Comparison of ENCODE assay signal across 20 cellular contexts in genomic region chr12:18429366-18429765, GRCh38.
"Had no signal": no experiment of that assay in that cellular context is flagged by ENCODE, and none has a peak within 500 bp of the region (broad histone marks: within the 10 kb centered on the region; RNA-seq: fewer than 3 reads in every experiment).

No MANE protein-coding gene starts in this region.

- H3K4me3 ChIP-seq: dorsolateral prefrontal cortex, gastrocnemius medialis, hepatocyte, prostate gland, sigmoid colon, skin epidermis, testis, tibial nerve had no signal

- H3K9me3 ChIP-seq: gastrocnemius medialis, prostate gland, sigmoid colon, testis, tibial nerve had no signal

- H3K4me1 ChIP-seq: gastrocnemius medialis, parathyroid adenoma, prostate gland, testis, tibial nerve had no signal

- H3K36me3 ChIP-seq: gastrocnemius medialis, prostate gland, sigmoid colon, tibial nerve had no signal

- H3K27me3 ChIP-seq: dorsolateral prefrontal cortex, gastrocnemius medialis, hepatocyte, sigmoid colon, testis, tibial nerve had no signal

- H3K27ac ChIP-seq: dorsolateral prefrontal cortex, gastrocnemius medialis, hepatocyte, parathyroid adenoma, prostate gland, sigmoid colon, skin epidermis, testis, tibial nerve had no signal

- DNase-seq: cortex of kidney; dorsolateral prefrontal cortex; effector CD8-positive, alpha-beta T cell; gastrocnemius medialis; kidney; left colon; mammary epithelial cell; naive thymus-derived CD4-positive, alpha-beta T cell; nephron progenitor cell; sigmoid colon; stimulated activated CD4-positive, alpha-beta T cell treated with anti-CD3 and anti-CD28 coated beads, Interleukin-2, amount 100 ng/mL, for 24 hours; stimulated activated CD4-positive, alpha-beta T cell treated with anti-CD3 and anti-CD28 coated beads, Interleukin-4, amount 100 ng/mL, for 4 hours; stimulated activated naive B cell treated with anti-CD40 and anti-IgM and Interleukin-4, amounts not matched to agents 10 μg/mL and 1 μg/mL and 100 μg/mL, for 72 hours; stimulated activated naive CD8-positive, alpha-beta T cell treated with anti-CD3 and anti-CD28 coated beads, Interleukin-15, amount 100 ng/mL, for 72 hours; testis had no signal

- FAIRE-seq: kidney had no signal

- ATAC-seq: gastrocnemius medialis; left colon; naive thymus-derived CD4-positive, alpha-beta T cell; stimulated activated naive B cell treated with anti-CD40 and anti-IgM and Interleukin-4, amounts not matched to agents 10 μg/mL and 1 μg/mL and 100 μg/mL, for 72 hours; stimulated activated naive CD8-positive, alpha-beta T cell treated with anti-CD3 and anti-CD28 coated beads, Interleukin-15, amount 100 ng/mL, for 72 hours had no signal
